In the genomic region with DNA sequence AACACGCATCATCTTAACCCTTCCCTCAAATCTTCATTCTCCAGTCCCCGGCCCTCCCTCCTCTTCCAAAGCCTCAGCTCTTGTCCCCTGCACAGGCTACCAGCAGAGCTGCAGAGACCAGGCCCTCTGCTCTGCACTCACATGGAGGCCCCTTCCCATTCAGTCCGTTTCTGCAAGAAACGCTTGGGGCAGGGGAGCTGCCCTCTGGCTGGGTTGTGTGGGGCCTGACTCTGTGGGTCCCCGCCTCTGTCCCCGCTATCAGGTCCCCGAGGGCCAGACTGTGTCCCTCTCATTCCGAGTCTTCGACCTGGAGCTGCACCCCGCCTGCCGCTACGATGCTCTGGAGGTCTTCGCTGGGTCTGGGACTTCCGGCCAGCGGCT, we compare ENCODE assay signal across 1 cellular context.
TF ChIP-seq lines count a peak whose summit lies in the region.

No MANE protein-coding gene starts in this region.

TF ChIP-seq in GM23338, 12 proteins besides CTCF, POLR2A, EP300 and RAD21 (continued from another document):
- TF ChIP-seq, protein P1, sequence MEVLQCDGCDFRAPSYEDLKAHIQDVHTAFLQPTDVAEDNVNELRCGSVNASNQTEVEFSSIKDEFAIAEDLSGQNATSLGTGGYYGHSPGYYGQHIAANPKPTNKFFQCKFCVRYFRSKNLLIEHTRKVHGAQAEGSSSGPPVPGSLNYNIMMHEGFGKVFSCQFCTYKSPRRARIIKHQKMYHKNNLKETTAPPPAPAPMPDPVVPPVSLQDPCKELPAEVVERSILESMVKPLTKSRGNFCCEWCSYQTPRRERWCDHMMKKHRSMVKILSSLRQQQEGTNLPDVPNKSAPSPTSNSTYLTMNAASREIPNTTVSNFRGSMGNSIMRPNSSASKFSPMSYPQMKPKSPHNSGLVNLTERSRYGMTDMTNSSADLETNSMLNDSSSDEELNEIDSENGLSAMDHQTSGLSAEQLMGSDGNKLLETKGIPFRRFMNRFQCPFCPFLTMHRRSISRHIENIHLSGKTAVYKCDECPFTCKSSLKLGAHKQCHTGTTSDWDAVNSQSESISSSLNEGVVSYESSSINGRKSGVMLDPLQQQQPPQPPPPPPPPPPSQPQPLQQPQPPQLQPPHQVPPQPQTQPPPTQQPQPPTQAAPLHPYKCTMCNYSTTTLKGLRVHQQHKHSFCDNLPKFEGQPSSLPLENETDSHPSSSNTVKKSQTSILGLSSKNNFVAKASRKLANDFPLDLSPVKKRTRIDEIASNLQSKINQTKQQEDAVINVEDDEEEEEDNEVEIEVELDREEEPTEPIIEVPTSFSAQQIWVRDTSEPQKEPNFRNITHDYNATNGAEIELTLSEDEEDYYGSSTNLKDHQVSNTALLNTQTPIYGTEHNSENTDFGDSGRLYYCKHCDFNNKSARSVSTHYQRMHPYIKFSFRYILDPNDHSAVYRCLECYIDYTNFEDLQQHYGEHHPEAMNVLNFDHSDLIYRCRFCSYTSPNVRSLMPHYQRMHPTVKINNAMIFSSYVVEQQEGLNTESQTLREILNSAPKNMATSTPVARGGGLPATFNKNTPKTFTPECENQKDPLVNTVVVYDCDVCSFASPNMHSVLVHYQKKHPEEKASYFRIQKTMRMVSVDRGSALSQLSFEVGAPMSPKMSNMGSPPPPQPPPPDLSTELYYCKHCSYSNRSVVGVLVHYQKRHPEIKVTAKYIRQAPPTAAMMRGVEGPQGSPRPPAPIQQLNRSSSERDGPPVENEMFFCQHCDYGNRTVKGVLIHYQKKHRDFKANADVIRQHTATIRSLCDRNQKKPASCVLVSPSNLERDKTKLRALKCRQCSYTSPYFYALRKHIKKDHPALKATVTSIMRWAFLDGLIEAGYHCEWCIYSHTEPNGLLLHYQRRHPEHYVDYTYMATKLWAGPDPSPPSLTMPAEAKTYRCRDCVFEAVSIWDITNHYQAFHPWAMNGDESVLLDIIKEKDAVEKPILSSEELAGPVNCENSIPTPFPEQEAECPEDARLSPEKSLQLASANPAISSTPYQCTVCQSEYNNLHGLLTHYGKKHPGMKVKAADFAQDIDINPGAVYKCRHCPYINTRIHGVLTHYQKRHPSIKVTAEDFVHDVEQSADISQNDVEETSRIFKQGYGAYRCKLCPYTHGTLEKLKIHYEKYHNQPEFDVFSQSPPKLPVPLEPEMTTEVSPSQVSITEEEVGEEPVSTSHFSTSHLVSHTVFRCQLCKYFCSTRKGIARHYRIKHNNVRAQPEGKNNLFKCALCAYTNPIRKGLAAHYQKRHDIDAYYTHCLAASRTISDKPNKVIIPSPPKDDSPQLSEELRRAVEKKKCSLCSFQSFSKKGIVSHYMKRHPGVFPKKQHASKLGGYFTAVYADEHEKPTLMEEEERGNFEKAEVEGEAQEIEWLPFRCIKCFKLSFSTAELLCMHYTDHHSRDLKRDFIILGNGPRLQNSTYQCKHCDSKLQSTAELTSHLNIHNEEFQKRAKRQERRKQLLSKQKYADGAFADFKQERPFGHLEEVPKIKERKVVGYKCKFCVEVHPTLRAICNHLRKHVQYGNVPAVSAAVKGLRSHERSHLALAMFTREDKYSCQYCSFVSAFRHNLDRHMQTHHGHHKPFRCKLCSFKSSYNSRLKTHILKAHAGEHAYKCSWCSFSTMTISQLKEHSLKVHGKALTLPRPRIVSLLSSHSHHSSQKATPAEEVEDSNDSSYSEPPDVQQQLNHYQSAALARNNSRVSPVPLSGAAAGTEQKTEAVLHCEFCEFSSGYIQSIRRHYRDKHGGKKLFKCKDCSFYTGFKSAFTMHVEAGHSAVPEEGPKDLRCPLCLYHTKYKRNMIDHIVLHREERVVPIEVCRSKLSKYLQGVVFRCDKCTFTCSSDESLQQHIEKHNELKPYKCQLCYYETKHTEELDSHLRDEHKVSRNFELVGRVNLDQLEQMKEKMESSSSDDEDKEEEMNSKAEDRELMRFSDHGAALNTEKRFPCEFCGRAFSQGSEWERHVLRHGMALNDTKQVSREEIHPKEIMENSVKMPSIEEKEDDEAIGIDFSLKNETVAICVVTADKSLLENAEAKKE (CRISPR knock-in tag; IDR thresholded peaks at IDR 0.05): no peak
- TF ChIP-seq JUNB (IDR thresholded peaks at IDR 0.05; ENCODE audit: unreplicated experiment): no peak
- no peak for TF ChIP-seq POLR2AphosphoS5 (IDR thresholded peaks at IDR 0.05; ENCODE audit: low read depth)
- TF ChIP-seq STAT1 (IDR thresholded peaks at IDR 0.05; ENCODE audit: unreplicated experiment): no peak
- TF ChIP-seq, protein P2, sequence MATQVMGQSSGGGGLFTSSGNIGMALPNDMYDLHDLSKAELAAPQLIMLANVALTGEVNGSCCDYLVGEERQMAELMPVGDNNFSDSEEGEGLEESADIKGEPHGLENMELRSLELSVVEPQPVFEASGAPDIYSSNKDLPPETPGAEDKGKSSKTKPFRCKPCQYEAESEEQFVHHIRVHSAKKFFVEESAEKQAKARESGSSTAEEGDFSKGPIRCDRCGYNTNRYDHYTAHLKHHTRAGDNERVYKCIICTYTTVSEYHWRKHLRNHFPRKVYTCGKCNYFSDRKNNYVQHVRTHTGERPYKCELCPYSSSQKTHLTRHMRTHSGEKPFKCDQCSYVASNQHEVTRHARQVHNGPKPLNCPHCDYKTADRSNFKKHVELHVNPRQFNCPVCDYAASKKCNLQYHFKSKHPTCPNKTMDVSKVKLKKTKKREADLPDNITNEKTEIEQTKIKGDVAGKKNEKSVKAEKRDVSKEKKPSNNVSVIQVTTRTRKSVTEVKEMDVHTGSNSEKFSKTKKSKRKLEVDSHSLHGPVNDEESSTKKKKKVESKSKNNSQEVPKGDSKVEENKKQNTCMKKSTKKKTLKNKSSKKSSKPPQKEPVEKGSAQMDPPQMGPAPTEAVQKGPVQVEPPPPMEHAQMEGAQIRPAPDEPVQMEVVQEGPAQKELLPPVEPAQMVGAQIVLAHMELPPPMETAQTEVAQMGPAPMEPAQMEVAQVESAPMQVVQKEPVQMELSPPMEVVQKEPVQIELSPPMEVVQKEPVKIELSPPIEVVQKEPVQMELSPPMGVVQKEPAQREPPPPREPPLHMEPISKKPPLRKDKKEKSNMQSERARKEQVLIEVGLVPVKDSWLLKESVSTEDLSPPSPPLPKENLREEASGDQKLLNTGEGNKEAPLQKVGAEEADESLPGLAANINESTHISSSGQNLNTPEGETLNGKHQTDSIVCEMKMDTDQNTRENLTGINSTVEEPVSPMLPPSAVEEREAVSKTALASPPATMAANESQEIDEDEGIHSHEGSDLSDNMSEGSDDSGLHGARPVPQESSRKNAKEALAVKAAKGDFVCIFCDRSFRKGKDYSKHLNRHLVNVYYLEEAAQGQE (IDR thresholded peaks at IDR 0.05; ENCODE audit: unreplicated experiment): no peak
- no peak for TF ChIP-seq ZNF331 (CRISPR knock-in tag; IDR thresholded peaks at IDR 0.05; ENCODE audit: low read depth)
- TF ChIP-seq CREB1 (CRISPR knock-in tag; IDR thresholded peaks at IDR 0.05; ENCODE audit: low read depth): no peak
- TF ChIP-seq EZH2phosphoT487 (IDR thresholded peaks at IDR 0.05; ENCODE audit: unreplicated experiment): no peak
